27 cellular contexts compared by ENCODE assay signal in genomic region chr19:2509096-2509495, GRCh38.
"Had no signal": no experiment of that assay in that cellular context is flagged by ENCODE, and none has a peak within 500 bp of the region (broad histone marks: within the 10 kb centered on the region; RNA-seq: fewer than 3 reads in every experiment).

No MANE protein-coding gene starts in this region.

- H3K9me3 Mint-ChIP-seq: naive thymus-derived CD4-positive, alpha-beta T cell; nephron; stimulated activated naive CD8-positive, alpha-beta T cell treated with anti-CD3 and anti-CD28 coated beads, Interleukin-15, Interleukin-2, amounts not matched to agents 100 ng/mL and 50 ng/mL, for 24 hours had no signal

- H3K4me1 ChIP-seq: prostate gland, vagina had no signal

- ATAC-seq: foreskin keratinocyte; heart right ventricle; left cardiac atrium; left lung; naive thymus-derived CD4-positive, alpha-beta T cell; stimulated activated memory B cell treated with anti-CD40 and anti-IgM and Interleukin-4, amounts not matched to agents 10 μg/mL and 1 μg/mL and 100 μg/mL, for 72 hours had no signal

- H3K27ac Mint-ChIP-seq: nephron; stimulated activated naive CD8-positive, alpha-beta T cell treated with anti-CD3 and anti-CD28 coated beads, Interleukin-15, Interleukin-2, amounts not matched to agents 100 ng/mL and 50 ng/mL, for 24 hours had no signal

- H3K27me3 ChIP-seq: esophagus muscularis mucosa, heart right ventricle, left lung, right atrium auricular region, vagina had no signal

- FAIRE-seq: endothelial cell of umbilical vein, islet of Langerhans had no signal

- H3K9me3 ChIP-seq: esophagus muscularis mucosa, heart right ventricle, left lung, prostate gland, right atrium auricular region, sigmoid colon, thoracic aorta, tibial nerve, vagina had no signal

- H3K4me3 Mint-ChIP-seq: naive thymus-derived CD4-positive, alpha-beta T cell; nephron; stimulated activated memory B cell treated with anti-CD40 and anti-IgM and Interleukin-4, amounts not matched to agents 10 μg/mL and 1 μg/mL and 100 μg/mL, for 72 hours; stimulated activated naive CD8-positive, alpha-beta T cell treated with anti-CD3 and anti-CD28 coated beads, Interleukin-15, Interleukin-2, amounts not matched to agents 100 ng/mL and 50 ng/mL, for 24 hours had no signal

- H3K36me3 Mint-ChIP-seq: stimulated activated memory B cell treated with anti-CD40 and anti-IgM and Interleukin-4, amounts not matched to agents 10 μg/mL and 1 μg/mL and 100 μg/mL, for 72 hours had no signal

- H3K27ac ChIP-seq: coronary artery, esophagus muscularis mucosa, foreskin keratinocyte, heart right ventricle, left lung, prostate gland, right atrium auricular region, sigmoid colon, thoracic aorta, tibial nerve, vagina had no signal

- H3K36me3 ChIP-seq: heart right ventricle, left lung, prostate gland, right atrium auricular region, sigmoid colon, thoracic aorta, tibial nerve, vagina had no signal

- H3K27me3 Mint-ChIP-seq: stimulated activated memory B cell treated with anti-CD40 and anti-IgM and Interleukin-4, amounts not matched to agents 10 μg/mL and 1 μg/mL and 100 μg/mL, for 72 hours; stimulated activated naive CD8-positive, alpha-beta T cell treated with anti-CD3 and anti-CD28 coated beads, Interleukin-15, Interleukin-2, amounts not matched to agents 100 ng/mL and 50 ng/mL, for 24 hours had no signal

- H3K4me3 ChIP-seq: coronary artery, esophagus muscularis mucosa, heart right ventricle, left lung, prostate gland, right atrium auricular region, sigmoid colon, thoracic aorta, tibial nerve, vagina had no signal

- DNase-seq: dermis blood vessel endothelial cell; effector memory CD4-positive, alpha-beta T cell; foreskin keratinocyte; glutamatergic neuron; heart right ventricle; hippocampal formation; left cardiac atrium; mesendoderm; midbrain; naive thymus-derived CD4-positive, alpha-beta T cell; nucleus accumbens; sigmoid colon; stimulated activated CD4-positive, alpha-beta T cell treated with anti-CD3 and anti-CD28 coated beads, Interleukin-2, amount 100 ng/mL, for 24 hours; stimulated activated CD4-positive, alpha-beta T cell treated with anti-CD3 and anti-CD28 coated beads, Interleukin-4, amount 100 ng/mL, for 4 hours had no signal
